In the genomic region with DNA sequence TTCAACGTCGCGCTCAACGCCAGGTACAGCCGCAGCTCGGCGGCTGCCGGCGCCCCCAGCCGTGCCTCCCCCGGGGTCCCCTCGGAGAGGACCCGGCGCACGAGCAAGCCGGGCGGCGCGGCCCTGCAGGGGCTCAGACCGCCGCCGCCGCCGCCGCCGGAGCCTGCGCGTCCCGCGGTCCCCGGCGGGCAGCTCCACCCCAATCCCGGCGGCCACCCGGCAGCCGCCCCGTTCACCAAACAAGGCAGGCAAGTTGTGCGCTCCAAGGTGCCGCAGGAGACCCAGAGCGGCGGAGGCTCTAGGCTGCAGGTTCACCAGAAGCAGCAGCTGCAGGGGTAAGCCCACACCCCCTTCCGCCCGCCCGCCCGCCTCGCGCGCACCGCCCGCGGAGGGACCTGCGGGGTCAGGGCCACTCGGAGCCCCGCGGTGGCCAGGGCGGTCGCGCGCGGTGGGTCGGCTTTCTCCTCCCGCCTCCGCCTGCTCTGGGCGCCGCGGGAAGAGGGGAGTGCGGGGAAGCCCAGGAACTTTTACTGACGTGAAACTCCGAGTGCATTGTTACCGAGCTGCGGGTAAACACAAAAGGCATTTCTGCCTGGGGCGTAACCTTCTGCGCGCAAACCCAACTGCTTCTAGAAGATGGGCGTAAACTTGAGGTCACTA, we compare ENCODE assay signal across 8 cellular contexts. TPM values are rescaled to one million over a fixed set of nuclear protein-coding genes. Genes with fewer than 3 reads are reported as not detected.
DNase-seq lines count a peak whose midpoint lies in the region; ATAC-seq and TF ChIP-seq lines count a peak whose summit lies in the region.

No MANE protein-coding gene starts in this region.

- peak; percentile 67 for DNase-seq in activated CD8-positive, alpha-beta memory T cell treated with anti-CD3 and anti-CD28 coated beads for 24 hours
- DNase-seq in activated CD8-positive, alpha-beta memory T cell treated with anti-CD3 and anti-CD28 coated beads, Interleukin-2, amount 50 U/mL, for 4 hours, result no peak
- DNase-seq in dorsolateral prefrontal cortex (peak in 2 of 10 donors; percentile 5 to 55), lung microvascular endothelial cell (ENCODE audit: low read depth in 2 of 2) (peak; percentile 48 to 65), suprapubic skin (ENCODE audit: low spot score in 2 of 2) (no peak), medulla oblongata (ENCODE audit: extremely low spot score) (no peak)

- no peaks in the 10 kb centered on the region for H3K36me3 ChIP-seq in suprapubic skin

- intact Hi-C loops in dorsolateral prefrontal cortex (cut with DNase I), result loop anchor here (5.0 to 10.0 kb wide), 6 partner anchors 65 to 647 kb away; a partner anchor contains a TSS

- no peak for TF ChIP-seq EP300 in suprapubic skin (IDR thresholded peaks at IDR 0.05)

- no peaks in the 10 kb centered on the region for H3K9me3 Mint-ChIP-seq in T-helper 1 cell treated with Interleukin-12 subunit alpha and Interleukin-12 subunit beta and Interleukin-4 antibody, amounts not matched to agents 30 μg/mL and 1 μg/mL, for 36 hours

- peak overlapping the region in 21 of 59 donors; percentile 9 to 81 (median 67) for H3K27ac ChIP-seq in dorsolateral prefrontal cortex
- H3K27ac ChIP-seq in suprapubic skin, result peak overlapping the region; percentile 71

- peak; percentile 26 for ATAC-seq in HG03139 (IDR thresholded peaks at IDR 0.05; ENCODE audit: unreplicated experiment)

- H3K27me3 ChIP-seq in dorsolateral prefrontal cortex (peaks cover 0 to 7% (median 0%) of the 10 kb centered on the region in 45 donors), suprapubic skin (no peaks in the 10 kb centered on the region)

- peak overlapping the region; percentile 75 for H3K4me3 Mint-ChIP-seq in T-helper 1 cell treated with Interleukin-12 subunit alpha and Interleukin-12 subunit beta and Interleukin-4 antibody, amounts not matched to agents 30 μg/mL and 1 μg/mL, for 36 hours

- H3K27ac Mint-ChIP-seq in T-helper 1 cell treated with Interleukin-12 subunit alpha and Interleukin-12 subunit beta and Interleukin-4 antibody, amounts not matched to agents 30 μg/mL and 1 μg/mL, for 36 hours, result no peak overlapping the region

- 2% methylated on average over 6 of the region's 75 CpGs for WGBS in suprapubic skin

- peaks cover 36% of the 10 kb centered on the region for H3K27me3 Mint-ChIP-seq in T-helper 1 cell treated with Interleukin-12 subunit alpha and Interleukin-12 subunit beta and Interleukin-4 antibody, amounts not matched to agents 30 μg/mL and 1 μg/mL, for 36 hours (ENCODE audit: low read depth)

- no peak for TF ChIP-seq POLR2A in suprapubic skin (IDR thresholded peaks at IDR 0.05)

- H3K4me3 ChIP-seq in dorsolateral prefrontal cortex, result peak overlapping the region; percentile 48 to 87 (median 72)
- peak overlapping the region; percentile 89 for H3K4me3 ChIP-seq in suprapubic skin

- no peaks in the 10 kb centered on the region for H3K9me3 ChIP-seq in suprapubic skin

- H3K4me1 Mint-ChIP-seq in T-helper 1 cell treated with Interleukin-12 subunit alpha and Interleukin-12 subunit beta and Interleukin-4 antibody, amounts not matched to agents 30 μg/mL and 1 μg/mL, for 36 hours (ENCODE audit: low read depth), result peaks cover 6% of the 10 kb centered on the region

- TF ChIP-seq CTCF in dorsolateral prefrontal cortex (IDR thresholded peaks at IDR 0.05 in 54 of 56, conservative IDR thresholded peaks at IDR 0.05 in 2 of 56; ENCODE audit: low read depth in 1 of 56, partially characterized antibody in 56 of 56) (no peak), suprapubic skin (IDR thresholded peaks at IDR 0.05) (no peak)

- H3K36me3 Mint-ChIP-seq in T-helper 1 cell treated with Interleukin-12 subunit alpha and Interleukin-12 subunit beta and Interleukin-4 antibody, amounts not matched to agents 30 μg/mL and 1 μg/mL, for 36 hours (ENCODE audit: low read depth), result no peaks in the 10 kb centered on the region

- peaks cover 11% of the 10 kb centered on the region for H3K4me1 ChIP-seq in suprapubic skin

RNA-seq across cellular contexts. Expression of a gene that starts 0.9 kb away (rescaled TPM):
- total RNA-seq in dorsolateral prefrontal cortex (10 to 100 TPM in 108 of 120 experiments, 1 to 10 TPM in 12; 6.9 to 47.1 (median 14.7) TPM), lung microvascular endothelial cell (21.6 and 36.1 TPM in 2 replicates), suprapubic skin (10 to 100 TPM in 3 of 4 donors, 1 to 10 TPM in 1; 8.7 to 18.7 (median 13.0) TPM)

Comparison
In these comparisons a context has a peak if more than half of its experiments do, and no peak if none do; other contexts are left out.
1. DNase-seq: peak in activated CD8-positive, alpha-beta memory T cell treated with anti-CD3 and anti-CD28 coated beads for 24 hours (single experiment) and lung microvascular endothelial cell (2 of 2); none in activated CD8-positive, alpha-beta memory T cell treated with anti-CD3 and anti-CD28 coated beads, Interleukin-2, amount 50 U/mL, for 4 hours (single experiment), suprapubic skin (0 of 2) and medulla oblongata (single experiment).